Comparison of ENCODE assay signal across 18 cellular contexts in the genomic region with DNA sequence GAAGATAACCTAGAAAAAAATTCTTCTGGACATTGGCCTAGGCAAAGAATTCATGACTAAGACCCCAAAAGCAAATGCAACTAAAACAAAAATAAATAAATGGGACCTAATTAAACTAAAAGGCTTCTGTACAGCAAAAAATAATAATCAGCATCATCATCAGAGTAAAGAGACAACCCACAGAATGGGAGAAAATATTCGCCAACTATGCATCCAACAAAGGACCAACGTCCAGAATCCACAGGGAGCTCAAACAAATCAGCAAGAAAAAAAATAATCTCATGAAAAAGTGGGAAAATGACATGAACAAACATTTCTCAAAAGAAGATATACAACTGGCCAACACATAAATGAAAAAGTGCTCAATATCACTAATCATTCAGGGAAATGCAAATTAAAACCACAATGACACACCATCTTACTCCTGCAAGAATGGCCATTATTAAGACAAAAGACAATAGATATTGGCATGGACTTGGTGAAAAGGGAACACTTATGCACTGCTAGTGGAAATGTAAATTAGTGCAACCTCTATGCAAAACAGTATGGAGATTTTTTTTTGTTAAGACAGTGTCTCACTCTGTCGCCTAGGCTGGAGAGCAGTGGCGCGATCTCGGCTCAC.
"Had no signal": no experiment of that assay in that cellular context is flagged by ENCODE, and none has a peak within 500 bp of the region (broad histone marks: within the 10 kb centered on the region; RNA-seq: fewer than 3 reads in every experiment).

No MANE protein-coding gene starts in this region.

- H3K27ac Mint-ChIP-seq: activated naive CD8-positive, alpha-beta T cell treated with anti-CD3 and anti-CD28 coated beads, Interleukin-2, amount 10 ng/mL, durations not matched to agents 7 days and 5 days; activated T-cell treated with anti-CD3 and anti-CD28 coated beads, Interleukin-2, amount 50 U/mL, for 24 hours; stimulated activated naive CD8-positive, alpha-beta T cell treated with anti-CD3 and anti-CD28 coated beads, Interleukin-15, amount 100 ng/mL, for 72 hours had no signal

- DNase-seq: activated CD4-positive, alpha-beta T cell treated with anti-CD3 and anti-CD28 coated beads, Interleukin-2, amount 50 U/mL, for 4 hours; activated CD8-positive, alpha-beta memory T cell treated with anti-CD3 and anti-CD28 coated beads for 24 hours; activated CD8-positive, alpha-beta memory T cell treated with anti-CD3 and anti-CD28 coated beads, Interleukin-2, amount 50 U/mL, for 4 hours; activated naive CD4-positive, alpha-beta T cell treated with Interleukin-2 at 50 U/mL for 16 hours; activated naive CD8-positive, alpha-beta T cell treated with anti-CD3 and anti-CD28 coated beads, Interleukin-2, amount 10 ng/mL, durations not matched to agents 7 days and 5 days; activated T-cell treated with anti-CD3 and anti-CD28 coated beads, Interleukin-2, amount 50 U/mL, for 24 hours; amniotic stem cell; body of pancreas; heart left ventricle; islet precursor cell; lower lobe of right lung; naive B cell; nucleus accumbens; right lobe of liver; stimulated activated CD4-positive, alpha-beta T cell treated with anti-CD3 and anti-CD28 coated beads, Interleukin-1b, Interleukin-23, amount 100 ng/mL, for 48 hours; stimulated activated naive CD8-positive, alpha-beta T cell treated with anti-CD3 and anti-CD28 coated beads, Interleukin-15, amount 100 ng/mL, for 72 hours; T-helper 9 cell had no signal

- ATAC-seq: body of pancreas; heart left ventricle; lower lobe of right lung; right lobe of liver; stimulated activated naive CD8-positive, alpha-beta T cell treated with anti-CD3 and anti-CD28 coated beads, Interleukin-15, amount 100 ng/mL, for 72 hours had no signal

- H3K27me3 Mint-ChIP-seq: activated T-cell treated with anti-CD3 and anti-CD28 coated beads, Interleukin-2, amount 50 U/mL, for 24 hours; naive B cell; stimulated activated naive CD8-positive, alpha-beta T cell treated with anti-CD3 and anti-CD28 coated beads, Interleukin-15, amount 100 ng/mL, for 72 hours had no signal

- FAIRE-seq: urothelium cell line had no signal

- H3K4me3 Mint-ChIP-seq: activated naive CD8-positive, alpha-beta T cell treated with anti-CD3 and anti-CD28 coated beads, Interleukin-2, amount 10 ng/mL, durations not matched to agents 7 days and 5 days; activated T-cell treated with anti-CD3 and anti-CD28 coated beads, Interleukin-2, amount 50 U/mL, for 24 hours; naive B cell; stimulated activated naive CD8-positive, alpha-beta T cell treated with anti-CD3 and anti-CD28 coated beads, Interleukin-15, amount 100 ng/mL, for 72 hours had no signal
